ENCODE assay signal across 8 cellular contexts in genomic region chr1:160206421-160207117, GRCh38. TPM values are rescaled to one million over a fixed set of nuclear protein-coding genes. Genes with fewer than 3 reads are reported as not detected.
A peak's percentile ranks its signal among the peaks of the same experiment; 100 is the strongest.
DNase-seq lines count a peak whose midpoint lies in the region; ATAC-seq, FAIRE-seq and TF ChIP-seq lines count a peak whose summit lies in the region.

No MANE protein-coding gene starts in this region.

- intact Hi-C loops in kidney (cut with DNase I) (no loop called here), tibial artery (cut with DNase I; ENCODE audit: low total_unique reads) (no loop called here)

- in situ Hi-C loops in astrocyte of the spinal cord (cut with HindIII; ENCODE audit: low sequenced_read_pairs) = no loop called here

- TF ChIP-seq CTCF in astrocyte of the spinal cord (IDR thresholded peaks at IDR 0.05; ENCODE audit: low read depth, low read length) (no peak), kidney (IDR thresholded peaks at IDR 0.05; ENCODE audit: borderline replicate concordance, extremely low read depth, insufficient read depth) (no peak), tibial artery (IDR thresholded peaks at IDR 0.05) (no peak)

- peak overlapping the region in 1 of 2 donors; percentile 91 for H3K9ac ChIP-seq in kidney (ENCODE audit: low read length in 2 of 2)

- peak; percentile 38 to 72 for DNase-seq in NCI-H2081 (lab: John Stamatoyannopoulos, UW)
- peak; percentile 85 for DNase-seq in astrocyte of the spinal cord (ENCODE audit: low read depth, low spot score)
- DNase-seq in kidney = no peak
- DNase-seq in tibial artery = no peak
- DNase-seq in NCI-H1694 treated with DMSO at 0.1 percent for 48 hours (lab: John Stamatoyannopoulos, UW) = no peak
- DNase-seq in superior temporal gyrus (ENCODE audit: extremely low spot score) = no peak

- H3K36me3 ChIP-seq in kidney (ENCODE audit: control insufficient read depth in 1 of 2, insufficient read depth in 2 of 2, low read length in 2 of 2) (peaks cover 3 to 6% of the 10 kb centered on the region in 2 donors), tibial artery (peaks cover 5 to 24% (median 12%) of the 10 kb centered on the region in 3 donors)

- peaks cover 0 to 15% of the 10 kb centered on the region in 2 donors for H3K4me1 ChIP-seq in kidney (ENCODE audit: control insufficient read depth in 1 of 2, insufficient read depth in 1 of 2, low read depth in 1 of 2, low read length in 2 of 2)
- H3K4me1 ChIP-seq in tibial artery = peaks cover 0 to 63% (median 51%) of the 10 kb centered on the region in 4 donors

- FAIRE-seq in kidney (lab: Jason Lieb, UNC) = no peak

- H3K27me3 ChIP-seq in tibial artery = no peaks in the 10 kb centered on the region

- H3K4me3 ChIP-seq in GM08714 (ENCODE audit: low read length) = peak overlapping the region; percentile 97
- H3K4me3 ChIP-seq in astrocyte of the spinal cord (ENCODE audit: low read depth, low read length) = peak overlapping the region; percentile 96
- peak overlapping the region; percentile 68 to 82 for H3K4me3 ChIP-seq in kidney (ENCODE audit: low read length in 2 of 2)
- peak overlapping the region; percentile 92 to 100 for H3K4me3 ChIP-seq in tibial artery

- H3K27ac ChIP-seq in kidney (ENCODE audit: low read depth in 2 of 2, low read length in 2 of 2) = peak overlapping the region; percentile 18 to 81
- peak overlapping the region; percentile 97 to 98 for H3K27ac ChIP-seq in tibial artery

- no peak for ATAC-seq in GM19035 (IDR thresholded peaks at IDR 0.05; ENCODE audit: unreplicated experiment)

- H3K9me3 ChIP-seq in kidney (ENCODE audit: control insufficient read depth in 1 of 2, low read length in 2 of 2) (no peaks in the 10 kb centered on the region), tibial artery (no peaks in the 10 kb centered on the region)

RNA-seq across cellular contexts. Expression of gene PEA15, which starts 1.4 kb away (rescaled TPM):
- total RNA-seq in kidney = 112 TPM
- 143 TPM for polyA plus RNA-seq in kidney (ENCODE audit: insufficient read depth, low read depth, low replicate concordance)

RNA-seq across cellular contexts. Expression of gene CASQ1, which starts 16.2 kb away (rescaled TPM):
- 0.57 TPM for total RNA-seq in kidney
- polyA plus RNA-seq in kidney (ENCODE audit: insufficient read depth, low read depth, low replicate concordance) = not detected

RNA-seq across cellular contexts. Expression of gene ATP1A4, which starts 55.2 kb away (rescaled TPM):
- 0.19 TPM for total RNA-seq in kidney
- polyA plus RNA-seq in kidney (ENCODE audit: insufficient read depth, low read depth, low replicate concordance) = not detected

RNA-seq across cellular contexts. Expression of gene DCAF8, which starts 55.8 kb away (rescaled TPM):
- 136 TPM for total RNA-seq in kidney
- 69.6 TPM for polyA plus RNA-seq in kidney (ENCODE audit: insufficient read depth, low read depth, low replicate concordance)

Comparison
In these comparisons a context has a peak if more than half of its experiments do, and no peak if none do; other contexts are left out.
1. DNase-seq: peak in NCI-H2081 (2 of 2) and astrocyte of the spinal cord (single experiment); none in kidney (single experiment), tibial artery (0 of 2), NCI-H1694 treated with DMSO at 0.1 percent for 48 hours (single experiment) and superior temporal gyrus (single experiment).
2. Peak in every context shown above with its lines, with median percentiles within 50 percentile points of each other: H3K4me3 ChIP-seq.